In genomic region chr11:43358308-43358669, GRCh38 we compare ENCODE assay signal across 8 cellular contexts. TPM values are rescaled to one million over a fixed set of nuclear protein-coding genes. Genes with fewer than 3 reads are reported as not detected.
DNase-seq lines count a peak whose midpoint lies in the region; ATAC-seq lines count a peak whose summit lies in the region.

No MANE protein-coding gene starts in this region.

- H3K36me3 Mint-ChIP-seq in activated CD4-positive, alpha-beta T cell treated with anti-CD3 and anti-CD28 coated beads, Interleukin-2, amount 10 ng/mL, durations not matched to agents 24 days and 14 days (ENCODE audit: low read depth), result peaks cover 12% of the 10 kb centered on the region
- peaks cover 14% of the 10 kb centered on the region for H3K36me3 Mint-ChIP-seq in activated CD8-positive, alpha-beta T cell treated with anti-CD3 and anti-CD28 coated beads, Interleukin-2, amount 10 ng/mL, durations not matched to agents 7 days and 5 days (ENCODE audit: low read depth)

- no peak for DNase-seq in activated CD4-positive, alpha-beta T cell treated with anti-CD3 and anti-CD28 coated beads, Interleukin-2, amount 10 ng/mL, durations not matched to agents 24 days and 14 days
- no peak for DNase-seq in activated CD4-positive, alpha-beta T cell treated with anti-CD3 and anti-CD28 coated beads, Interleukin-2, amount 50 U/mL, for 4 hours
- no peak for DNase-seq in activated CD8-positive, alpha-beta T cell treated with anti-CD3 and anti-CD28 coated beads, Interleukin-2, amount 10 ng/mL, durations not matched to agents 7 days and 5 days
- no peak for DNase-seq in NCI-H2081 treated with DMSO at 0.1 percent for 48 hours (lab: John Stamatoyannopoulos, UW)
- no peak for DNase-seq in NCI-H128 (lab: John Stamatoyannopoulos, UW; ENCODE audit: unreplicated experiment)

- POLR2A ChIA-PET in activated CD8-positive, alpha-beta T cell treated with anti-CD3 and anti-CD28 coated beads, Interleukin-2, amount 10 ng/mL, durations not matched to agents 7 days and 5 days (lab: Charles Lee), result interaction anchor here (0.6 to 3.1 kb wide), 13 partner anchors 9 to 1211 kb away, joined by 3 to 27 read pairs (median 5); partner anchors contain the start of gene API5

- peaks cover 6% of the 10 kb centered on the region for H3K4me1 ChIP-seq in iPS-15b (ENCODE audit: control insufficient read depth, insufficient read depth, low read length)
- peaks cover 5 to 32% (median 25%) of the 10 kb centered on the region in 5 donors for H3K4me1 ChIP-seq in subcutaneous abdominal adipose tissue (ENCODE audit: control insufficient read depth in 5 of 5, insufficient read depth in 5 of 5, low read length in 5 of 5)

- peak; percentile 1 for ATAC-seq in activated CD8-positive, alpha-beta T cell treated with anti-CD3 and anti-CD28 coated beads, Interleukin-2, amount 10 ng/mL, durations not matched to agents 7 days and 5 days
- ATAC-seq in HG03521 (IDR thresholded peaks at IDR 0.05; ENCODE audit: unreplicated experiment), result no peak

- H3K27me3 ChIP-seq in iPS-15b (ENCODE audit: control insufficient read depth, insufficient read depth, low read length) (no peaks in the 10 kb centered on the region), subcutaneous abdominal adipose tissue (ENCODE audit: control insufficient read depth in 5 of 5, insufficient read depth in 4 of 5, low read length in 5 of 5) (no peaks in the 10 kb centered on the region)

- H3K36me3 ChIP-seq in iPS-15b (ENCODE audit: control insufficient read depth, insufficient read depth, low read length), result no peaks in the 10 kb centered on the region
- peaks cover 0 to 5% (median 5%) of the 10 kb centered on the region in 5 donors for H3K36me3 ChIP-seq in subcutaneous abdominal adipose tissue (ENCODE audit: control insufficient read depth in 5 of 5, insufficient read depth in 5 of 5, low read length in 5 of 5)

- peak overlapping the region; percentile 91 for H3K27ac ChIP-seq in subcutaneous abdominal adipose tissue (ENCODE audit: low read depth, low read length)

- intact Hi-C loops in activated CD4-positive, alpha-beta T cell treated with anti-CD3 and anti-CD28 coated beads, Interleukin-2, amount 10 ng/mL, durations not matched to agents 24 days and 14 days (cut with micrococcal nuclease), result loop anchor here (1.0 to 2.0 kb wide), 3 partner anchors 35 to 61 kb away; partner anchors contain the start of gene API5

- peak overlapping the region; percentile 14 for H3K9ac ChIP-seq in iPS-15b (ENCODE audit: low read depth, low read length)
- H3K9ac ChIP-seq in subcutaneous abdominal adipose tissue (ENCODE audit: low read length in 5 of 5), result peak overlapping the region; percentile 84 to 97 (median 95)

- H3K27me3 Mint-ChIP-seq in activated CD4-positive, alpha-beta T cell treated with anti-CD3 and anti-CD28 coated beads, Interleukin-2, amount 10 ng/mL, durations not matched to agents 24 days and 14 days, result no peaks in the 10 kb centered on the region
- H3K27me3 Mint-ChIP-seq in activated CD8-positive, alpha-beta T cell treated with anti-CD3 and anti-CD28 coated beads, Interleukin-2, amount 10 ng/mL, durations not matched to agents 7 days and 5 days (ENCODE audit: low read depth), result no peaks in the 10 kb centered on the region

- peaks cover 29% of the 10 kb centered on the region for H3K4me1 Mint-ChIP-seq in activated CD4-positive, alpha-beta T cell treated with anti-CD3 and anti-CD28 coated beads, Interleukin-2, amount 10 ng/mL, durations not matched to agents 24 days and 14 days
- H3K4me1 Mint-ChIP-seq in activated CD8-positive, alpha-beta T cell treated with anti-CD3 and anti-CD28 coated beads, Interleukin-2, amount 10 ng/mL, durations not matched to agents 7 days and 5 days (ENCODE audit: low read depth), result peaks cover 41% of the 10 kb centered on the region

- H3K9me3 ChIP-seq in iPS-15b (ENCODE audit: control insufficient read depth, insufficient read depth, low read length), result no peaks in the 10 kb centered on the region
- no peaks in the 10 kb centered on the region for H3K9me3 ChIP-seq in subcutaneous abdominal adipose tissue (ENCODE audit: control insufficient read depth in 5 of 5, low read length in 5 of 5)

- H3K27ac Mint-ChIP-seq in activated CD4-positive, alpha-beta T cell treated with anti-CD3 and anti-CD28 coated beads, Interleukin-2, amount 10 ng/mL, durations not matched to agents 24 days and 14 days, result peak overlapping the region; percentile 97
- H3K27ac Mint-ChIP-seq in activated CD8-positive, alpha-beta T cell treated with anti-CD3 and anti-CD28 coated beads, Interleukin-2, amount 10 ng/mL, durations not matched to agents 7 days and 5 days, result peak overlapping the region; percentile 98

- H3K9me3 Mint-ChIP-seq in activated CD4-positive, alpha-beta T cell treated with anti-CD3 and anti-CD28 coated beads, Interleukin-2, amount 10 ng/mL, durations not matched to agents 24 days and 14 days, result no peaks in the 10 kb centered on the region
- no peaks in the 10 kb centered on the region for H3K9me3 Mint-ChIP-seq in activated CD8-positive, alpha-beta T cell treated with anti-CD3 and anti-CD28 coated beads, Interleukin-2, amount 10 ng/mL, durations not matched to agents 7 days and 5 days (ENCODE audit: insufficient read depth)

- CTCF ChIA-PET in activated CD8-positive, alpha-beta T cell treated with anti-CD3 and anti-CD28 coated beads, Interleukin-2, amount 10 ng/mL, durations not matched to agents 7 days and 5 days (lab: Charles Lee), result interaction anchor here (0.9 to 2.1 kb wide), 7 partner anchors 13 to 69 kb away, joined by 3 to 31 read pairs (median 4); partner anchors contain the start of gene API5

- peak overlapping the region; percentile 98 for H3K4me3 ChIP-seq in iPS-15b (ENCODE audit: low read depth, low read length)
- H3K4me3 ChIP-seq in subcutaneous abdominal adipose tissue (ENCODE audit: low read depth in 1 of 5, low read length in 5 of 5), result peak overlapping the region; percentile 89 to 95 (median 93)

- H3K4me3 Mint-ChIP-seq in activated CD4-positive, alpha-beta T cell treated with anti-CD3 and anti-CD28 coated beads, Interleukin-2, amount 10 ng/mL, durations not matched to agents 24 days and 14 days, result peak overlapping the region; percentile 99
- peak overlapping the region; percentile 84 for H3K4me3 Mint-ChIP-seq in activated CD8-positive, alpha-beta T cell treated with anti-CD3 and anti-CD28 coated beads, Interleukin-2, amount 10 ng/mL, durations not matched to agents 7 days and 5 days

RNA-seq across cellular contexts. Expression of gene TTC17, which starts 0.4 kb away (rescaled TPM):
- total RNA-seq in activated CD4-positive, alpha-beta T cell treated with anti-CD3 and anti-CD28 coated beads, Interleukin-2, amount 10 ng/mL, durations not matched to agents 24 days and 14 days, result 64.9 and 75.1 TPM in 2 replicates
- 10 to 100 TPM; 56.9 to 60.5 TPM for total RNA-seq in activated CD8-positive, alpha-beta T cell treated with anti-CD3 and anti-CD28 coated beads, Interleukin-2, amount 10 ng/mL, durations not matched to agents 7 days and 5 days

RNA-seq across cellular contexts. Expression of gene API5, which starts 46.5 kb away (rescaled TPM):
- 171 and 182 TPM in 2 replicates for total RNA-seq in activated CD4-positive, alpha-beta T cell treated with anti-CD3 and anti-CD28 coated beads, Interleukin-2, amount 10 ng/mL, durations not matched to agents 24 days and 14 days
- 100 to 1,000 TPM; 108 to 115 TPM for total RNA-seq in activated CD8-positive, alpha-beta T cell treated with anti-CD3 and anti-CD28 coated beads, Interleukin-2, amount 10 ng/mL, durations not matched to agents 7 days and 5 days
